Comparison of ENCODE assay signal across 41 cellular contexts in genomic region chr17:66198242-66198641, GRCh38. TPM values are rescaled to one million over a fixed set of nuclear protein-coding genes. Genes with fewer than 3 reads are reported as not detected.
"Had no signal": no experiment of that assay in that cellular context is flagged by ENCODE, and none has a peak within 500 bp of the region (broad histone marks: within the 10 kb centered on the region; RNA-seq: fewer than 3 reads in every experiment).

No MANE protein-coding gene starts in this region.

- H3K4me3 Mint-ChIP-seq: activated naive CD4-positive, alpha-beta T cell treated with anti-CD3 and anti-CD28 coated beads for 36 hours; activated naive CD4-positive, alpha-beta T cell treated with anti-CD3 and anti-CD28 coated beads, Interleukin-2, amount 10 ng/mL, durations not matched to agents 7 days and 5 days; activated naive CD4-positive, alpha-beta T cell treated with anti-CD3 and anti-CD28 coated beads, Interleukin-2, amount 50 U/mL, for 24 hours; activated naive CD8-positive, alpha-beta T cell; activated naive CD8-positive, alpha-beta T cell treated with anti-CD3 and anti-CD28 coated beads for 36 hours; activated naive CD8-positive, alpha-beta T cell treated with anti-CD3 and anti-CD28 coated beads, Interleukin-2, amount 10 ng/mL, durations not matched to agents 7 days and 5 days; activated naive CD8-positive, alpha-beta T cell treated with anti-CD3 and anti-CD28 coated beads, Interleukin-2, amount 50 U/mL, for 24 hours; activated T-cell treated with anti-CD3 and anti-CD28 coated beads, Interleukin-2, amount 50 U/mL, for 24 hours; activated T-cell treated with anti-CD3 and anti-CD28 coated beads, Interleukin-2, amount 50 U/mL, for 4 hours; activated T-cell treated with anti-CD3 and anti-CD28 coated beads, Interleukin-2, amount 50 U/mL, for 72 hours; activated T-helper 1 cell treated with anti-CD3 and anti-CD28 coated beads, Interleukin-12 subunit alpha, Interleukin-12 subunit beta, Interleukin-2, Interleukin-4 antibody, amounts not matched to agents 30 ng/mL and 10 ng/mL and 1 ng/mL, durations not matched to agents 14 hours and 24 hours and 36 hours; activated T-helper 17 cell treated with anti-CD3 and anti-CD28 coated beads, Interleukin-2, amount 50 U/mL, for 72 hours; brain; central memory CD8-positive, alpha-beta T cell had no signal

- H3K27me3 Mint-ChIP-seq: activated naive CD4-positive, alpha-beta T cell treated with anti-CD3 and anti-CD28 coated beads, Interleukin-2, amount 50 U/mL, for 24 hours; activated naive CD8-positive, alpha-beta T cell; activated naive CD8-positive, alpha-beta T cell treated with anti-CD3 and anti-CD28 coated beads for 36 hours; activated naive CD8-positive, alpha-beta T cell treated with anti-CD3 and anti-CD28 coated beads, Interleukin-2, amount 50 U/mL, for 24 hours; activated T-cell treated with anti-CD3 and anti-CD28 coated beads, Interleukin-2, amount 50 U/mL, for 24 hours; activated T-helper 17 cell treated with anti-CD3 and anti-CD28 coated beads, Interleukin-2, amount 50 U/mL, for 72 hours; central memory CD8-positive, alpha-beta T cell had no signal

- H3K4me1 ChIP-seq: adrenal gland, ascending aorta, body of pancreas, breast epithelium had no signal

- H3K27ac Mint-ChIP-seq: activated naive CD4-positive, alpha-beta T cell treated with anti-CD3 and anti-CD28 coated beads for 36 hours; activated naive CD4-positive, alpha-beta T cell treated with anti-CD3 and anti-CD28 coated beads, Interleukin-2, amount 10 ng/mL, durations not matched to agents 7 days and 5 days; activated naive CD4-positive, alpha-beta T cell treated with anti-CD3 and anti-CD28 coated beads, Interleukin-2, amount 50 U/mL, for 24 hours; activated naive CD4-positive, alpha-beta T cell treated with anti-CD3 and anti-CD28 coated beads, Interleukin-2, amount 50 U/mL, for 72 hours; activated naive CD8-positive, alpha-beta T cell; activated naive CD8-positive, alpha-beta T cell treated with anti-CD3 and anti-CD28 coated beads for 36 hours; activated naive CD8-positive, alpha-beta T cell treated with anti-CD3 and anti-CD28 coated beads, Interleukin-2, amount 10 ng/mL, durations not matched to agents 7 days and 5 days; activated naive CD8-positive, alpha-beta T cell treated with anti-CD3 and anti-CD28 coated beads, Interleukin-2, amount 50 U/mL, for 24 hours; activated T-cell treated with anti-CD3 and anti-CD28 coated beads, Interleukin-2, amount 50 U/mL, for 24 hours; activated T-cell treated with anti-CD3 and anti-CD28 coated beads, Interleukin-2, amount 50 U/mL, for 72 hours; activated T-helper 1 cell treated with anti-CD3 and anti-CD28 coated beads, Interleukin-12 subunit alpha, Interleukin-12 subunit beta, Interleukin-2, Interleukin-4 antibody, amounts not matched to agents 30 ng/mL and 10 ng/mL and 1 ng/mL, durations not matched to agents 14 hours and 24 hours and 36 hours; activated T-helper 17 cell treated with anti-CD3 and anti-CD28 coated beads, Interleukin-2, amount 50 U/mL, for 72 hours; activated T-helper 2 cell treated with anti-CD3 and anti-CD28 coated beads, Interferon-gamma antibody, Interleukin-2, Interleukin-4, amounts not matched to agents 10 μg/mL and 5 μg/mL and 100 μg/mL, durations not matched to agents 14 hours and 24 hours and 36 hours; brain had no signal

- FAIRE-seq: astrocyte, bronchial epithelial cell had no signal

- H3K27ac ChIP-seq: adrenal gland, ascending aorta, body of pancreas, brain microvascular endothelial cell, breast epithelium, cardiac muscle cell had no signal

- H3K27me3 ChIP-seq: adrenal gland, ascending aorta, body of pancreas, brain microvascular endothelial cell, breast epithelium, cardiac muscle cell had no signal

- ATAC-seq: activated naive CD4-positive, alpha-beta T cell treated with anti-CD3 and anti-CD28 coated beads, Interleukin-2, amount 50 U/mL, for 72 hours; activated naive CD8-positive, alpha-beta T cell treated with anti-CD3 and anti-CD28 coated beads, Interleukin-2, amount 50 U/mL, for 24 hours; activated T-cell treated with anti-CD3 and anti-CD28 coated beads, Interleukin-2, amount 50 U/mL, for 4 hours; activated T-cell treated with anti-CD3 and anti-CD28 coated beads, Interleukin-2, amount 50 U/mL, for 72 hours; activated T-helper 17 cell treated with anti-CD3 and anti-CD28 coated beads, Interleukin-2, amount 50 U/mL, for 72 hours; body of pancreas had no signal

- H3K9me3 Mint-ChIP-seq: activated naive CD4-positive, alpha-beta T cell treated with anti-CD3 and anti-CD28 coated beads for 36 hours; activated naive CD4-positive, alpha-beta T cell treated with anti-CD3 and anti-CD28 coated beads, Interleukin-2, amount 10 ng/mL, durations not matched to agents 7 days and 5 days; activated naive CD4-positive, alpha-beta T cell treated with anti-CD3 and anti-CD28 coated beads, Interleukin-2, amount 50 U/mL, for 24 hours; activated naive CD4-positive, alpha-beta T cell treated with anti-CD3 and anti-CD28 coated beads, Interleukin-2, amount 50 U/mL, for 72 hours; activated naive CD8-positive, alpha-beta T cell treated with anti-CD3 and anti-CD28 coated beads for 36 hours; activated naive CD8-positive, alpha-beta T cell treated with anti-CD3 and anti-CD28 coated beads, Interleukin-2, amount 10 ng/mL, durations not matched to agents 7 days and 5 days; activated naive CD8-positive, alpha-beta T cell treated with anti-CD3 and anti-CD28 coated beads, Interleukin-2, amount 50 U/mL, for 24 hours; activated T-cell treated with anti-CD3 and anti-CD28 coated beads, Interleukin-2, amount 50 U/mL, for 24 hours; activated T-cell treated with anti-CD3 and anti-CD28 coated beads, Interleukin-2, amount 50 U/mL, for 4 hours; activated T-cell treated with anti-CD3 and anti-CD28 coated beads, Interleukin-2, amount 50 U/mL, for 72 hours; activated T-helper 1 cell treated with anti-CD3 and anti-CD28 coated beads, Interleukin-12 subunit alpha, Interleukin-12 subunit beta, Interleukin-2, Interleukin-4 antibody, amounts not matched to agents 30 ng/mL and 10 ng/mL and 1 ng/mL, durations not matched to agents 14 hours and 24 hours and 36 hours; activated T-helper 17 cell treated with anti-CD3 and anti-CD28 coated beads, Interleukin-2, amount 50 U/mL, for 72 hours; activated T-helper 2 cell treated with anti-CD3 and anti-CD28 coated beads, Interferon-gamma antibody, Interleukin-2, Interleukin-4, amounts not matched to agents 10 μg/mL and 5 μg/mL and 100 μg/mL, durations not matched to agents 14 hours and 24 hours and 36 hours; central memory CD8-positive, alpha-beta T cell had no signal

- DNase-seq: activated effector memory CD4-positive, alpha-beta T cell treated with anti-CD3 and anti-CD28 coated beads, Interleukin-2, amount 50 U/mL, for 16 hours; activated effector memory CD4-positive, alpha-beta T cell treated with Interleukin-2 at 50 U/mL for 16 hours; activated gamma-delta T cell; activated gamma-delta T cell treated with Interleukin-2 at 50 U/mL for 16 hours; activated naive CD4-positive, alpha-beta T cell; activated naive CD4-positive, alpha-beta T cell treated with anti-CD3 and anti-CD28 coated beads for 36 hours; activated naive CD4-positive, alpha-beta T cell treated with anti-CD3 and anti-CD28 coated beads, Interleukin-2, amount 10 ng/mL, durations not matched to agents 7 days and 5 days; activated naive CD4-positive, alpha-beta T cell treated with anti-CD3 and anti-CD28 coated beads, Interleukin-2, amount 50 U/mL, for 16 hours; activated naive CD4-positive, alpha-beta T cell treated with Interleukin-2 at 50 U/mL for 16 hours; activated naive CD8-positive, alpha-beta T cell treated with anti-CD3 and anti-CD28 coated beads for 36 hours; activated naive CD8-positive, alpha-beta T cell treated with anti-CD3 and anti-CD28 coated beads, Interleukin-2, amount 10 ng/mL, durations not matched to agents 7 days and 5 days; activated naive CD8-positive, alpha-beta T cell treated with anti-CD3 and anti-CD28 coated beads, Interleukin-2, amount 50 U/mL, for 24 hours; activated T-cell treated with anti-CD3 and anti-CD28 coated beads for 4 hours; activated T-cell treated with anti-CD3 and anti-CD28 coated beads, Interleukin-2, amount 50 U/mL, for 1 hour; activated T-cell treated with anti-CD3 and anti-CD28 coated beads, Interleukin-2, amount 50 U/mL, for 24 hours; activated T-cell treated with anti-CD3 and anti-CD28 coated beads, Interleukin-2, amount 50 U/mL, for 4 hours; activated T-cell treated with anti-CD3 and anti-CD28 coated beads, Interleukin-2, amount 50 U/mL, for 48 hours; activated T-cell treated with anti-CD3 and anti-CD28 coated beads, Interleukin-2, amount 50 U/mL, for 72 hours; adrenal gland; amniotic stem cell; amygdala; anterior cingulate cortex; aorta; body of pancreas; brain microvascular endothelial cell; central memory CD4-positive, alpha-beta T cell; cerebellar nuclear complex had no signal

- H3K9me3 ChIP-seq: adrenal gland, ascending aorta, body of pancreas, breast epithelium had no signal

- H3K4me3 ChIP-seq: adrenal gland, ascending aorta, body of pancreas, breast epithelium, cardiac muscle cell had no signal

- H3K36me3 ChIP-seq: adrenal gland, ascending aorta, brain microvascular endothelial cell, breast epithelium, cardiac muscle cell had no signal

- H3K36me3 Mint-ChIP-seq: activated naive CD4-positive, alpha-beta T cell treated with anti-CD3 and anti-CD28 coated beads, Interleukin-2, amount 10 ng/mL, durations not matched to agents 7 days and 5 days; activated naive CD4-positive, alpha-beta T cell treated with anti-CD3 and anti-CD28 coated beads, Interleukin-2, amount 50 U/mL, for 24 hours; activated naive CD4-positive, alpha-beta T cell treated with anti-CD3 and anti-CD28 coated beads, Interleukin-2, amount 50 U/mL, for 72 hours; activated naive CD8-positive, alpha-beta T cell; activated naive CD8-positive, alpha-beta T cell treated with anti-CD3 and anti-CD28 coated beads for 36 hours; activated naive CD8-positive, alpha-beta T cell treated with anti-CD3 and anti-CD28 coated beads, Interleukin-2, amount 10 ng/mL, durations not matched to agents 7 days and 5 days; brain had no signal

RNA-seq across cellular contexts. Expression of gene APOH, which starts 31.0 kb away (rescaled TPM):
- total RNA-seq: activated naive CD4-positive, alpha-beta T cell treated with anti-CD3 and anti-CD28 coated beads for 36 hours; activated naive CD4-positive, alpha-beta T cell treated with anti-CD3 and anti-CD28 coated beads, Interleukin-2, amount 50 U/mL, for 72 hours; activated naive CD8-positive, alpha-beta T cell treated with anti-CD3 and anti-CD28 coated beads for 36 hours; activated naive CD8-positive, alpha-beta T cell treated with anti-CD3 and anti-CD28 coated beads, Interleukin-2, amount 10 ng/mL, durations not matched to agents 7 days and 5 days; activated T-cell treated with anti-CD3 and anti-CD28 coated beads, Interleukin-2, amount 50 U/mL, for 72 hours; activated T-helper 1 cell treated with anti-CD3 and anti-CD28 coated beads, Interleukin-12 subunit alpha, Interleukin-12 subunit beta, Interleukin-2, Interleukin-4 antibody, amounts not matched to agents 30 ng/mL and 10 ng/mL and 1 ng/mL, durations not matched to agents 14 hours and 24 hours and 36 hours; activated T-helper 17 cell treated with anti-CD3 and anti-CD28 coated beads, Interleukin-2, amount 50 U/mL, for 72 hours; activated T-helper 2 cell treated with anti-CD3 and anti-CD28 coated beads, Interferon-gamma antibody, Interleukin-2, Interleukin-4, amounts not matched to agents 10 μg/mL and 5 μg/mL and 100 μg/mL, durations not matched to agents 14 hours and 24 hours and 36 hours; aorta; astrocyte; breast epithelium; cardiac muscle cell; cardiac septum had no signal
- polyA plus RNA-seq: cardiac muscle cell had no signal
